Comparison of ENCODE assay signal across 1 cellular context in the genomic region with DNA sequence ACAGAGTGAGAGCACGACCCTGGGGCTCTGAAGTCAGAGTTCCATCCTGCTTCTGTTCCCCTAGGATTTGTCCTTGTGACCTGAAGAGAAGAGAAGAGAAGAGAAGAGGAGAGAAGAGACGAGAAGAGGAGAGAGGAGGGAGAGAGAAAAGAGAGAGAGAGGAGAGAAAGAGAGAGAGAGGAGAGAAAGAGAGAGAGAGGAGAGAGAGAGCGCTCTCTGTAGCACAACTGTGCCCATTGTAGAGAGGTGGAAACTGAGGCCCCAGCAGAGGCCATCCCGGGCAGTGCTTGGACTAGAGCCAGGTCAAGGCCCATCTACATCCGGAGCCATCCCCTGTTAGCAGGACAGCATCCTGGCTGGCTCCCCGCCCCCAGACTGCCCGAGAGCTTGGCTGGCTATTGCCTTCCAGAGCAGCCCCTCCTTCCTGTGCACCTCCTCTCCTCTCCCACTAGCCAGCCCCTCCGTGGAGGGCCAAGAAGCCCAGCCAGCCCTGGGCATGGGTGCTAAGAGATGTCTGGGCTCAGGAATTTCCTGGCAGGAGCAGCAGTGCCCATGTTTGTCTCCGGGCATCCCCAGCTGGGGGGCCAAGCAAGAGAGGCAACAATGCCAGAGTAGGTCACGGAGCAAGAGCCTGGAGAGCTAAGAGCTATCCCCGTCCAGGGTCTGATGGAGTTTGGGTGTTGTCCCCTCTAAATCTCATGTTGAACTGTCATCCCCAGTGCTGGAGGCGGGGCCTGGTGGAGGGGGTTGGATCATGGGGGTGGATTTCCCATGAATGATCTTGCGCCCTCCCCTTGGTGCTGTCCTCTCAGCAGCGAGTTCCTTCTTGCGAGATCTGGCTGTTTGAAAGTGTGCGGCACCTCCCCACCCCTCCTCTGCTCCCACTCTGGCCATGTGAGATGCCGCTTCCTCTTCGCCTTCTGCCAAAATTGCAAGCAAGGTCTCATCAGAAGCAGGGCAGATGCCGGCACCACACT.
TF ChIP-seq lines count a peak whose summit lies in the region.

No MANE protein-coding gene starts in this region.

TF ChIP-seq in WTC11, 78 proteins besides CTCF, POLR2A, EP300 and RAD21 (continued from another document):
- TF ChIP-seq, protein P1, sequence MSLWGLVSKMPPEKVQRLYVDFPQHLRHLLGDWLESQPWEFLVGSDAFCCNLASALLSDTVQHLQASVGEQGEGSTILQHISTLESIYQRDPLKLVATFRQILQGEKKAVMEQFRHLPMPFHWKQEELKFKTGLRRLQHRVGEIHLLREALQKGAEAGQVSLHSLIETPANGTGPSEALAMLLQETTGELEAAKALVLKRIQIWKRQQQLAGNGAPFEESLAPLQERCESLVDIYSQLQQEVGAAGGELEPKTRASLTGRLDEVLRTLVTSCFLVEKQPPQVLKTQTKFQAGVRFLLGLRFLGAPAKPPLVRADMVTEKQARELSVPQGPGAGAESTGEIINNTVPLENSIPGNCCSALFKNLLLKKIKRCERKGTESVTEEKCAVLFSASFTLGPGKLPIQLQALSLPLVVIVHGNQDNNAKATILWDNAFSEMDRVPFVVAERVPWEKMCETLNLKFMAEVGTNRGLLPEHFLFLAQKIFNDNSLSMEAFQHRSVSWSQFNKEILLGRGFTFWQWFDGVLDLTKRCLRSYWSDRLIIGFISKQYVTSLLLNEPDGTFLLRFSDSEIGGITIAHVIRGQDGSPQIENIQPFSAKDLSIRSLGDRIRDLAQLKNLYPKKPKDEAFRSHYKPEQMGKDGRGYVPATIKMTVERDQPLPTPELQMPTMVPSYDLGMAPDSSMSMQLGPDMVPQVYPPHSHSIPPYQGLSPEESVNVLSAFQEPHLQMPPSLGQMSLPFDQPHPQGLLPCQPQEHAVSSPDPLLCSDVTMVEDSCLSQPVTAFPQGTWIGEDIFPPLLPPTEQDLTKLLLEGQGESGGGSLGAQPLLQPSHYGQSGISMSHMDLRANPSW (CRISPR knock-in tag; conservative IDR thresholded peaks at IDR 0.05; ENCODE audit: low read depth): no peak
